In the genomic region with DNA sequence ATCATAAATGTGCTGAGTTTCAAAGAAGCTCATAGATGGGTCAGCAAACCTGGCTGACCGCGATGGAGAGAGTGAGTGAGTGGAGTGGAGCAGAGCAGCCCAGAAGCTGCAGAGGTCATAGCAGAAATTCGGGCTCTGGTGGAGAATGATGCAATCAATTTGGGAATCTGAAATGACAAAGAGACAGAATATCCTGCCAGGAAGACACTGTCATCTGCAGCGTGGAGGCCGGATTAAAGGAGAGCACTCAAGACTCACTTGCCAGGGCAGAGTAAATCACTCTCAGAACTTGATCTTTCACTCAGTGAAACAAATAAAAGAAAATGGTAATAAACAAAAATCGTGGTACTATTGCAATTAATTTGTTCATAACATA, we compare ENCODE assay signal across 15 cellular contexts.
DNase-seq lines count a peak whose midpoint lies in the region; ATAC-seq, FAIRE-seq and TF ChIP-seq lines count a peak whose summit lies in the region.
"Had no signal": no experiment of that assay in that cellular context is flagged by ENCODE, and none has a peak within 500 bp of the region (broad histone marks: within the 10 kb centered on the region; RNA-seq: fewer than 3 reads in every experiment).

No MANE protein-coding gene starts in this region.

- H3K23ac ChIP-seq in H1 (ENCODE audit: insufficient read length) = no peak overlapping the region

- no peak overlapping the region for H3K14ac ChIP-seq in H1 (ENCODE audit: insufficient read length)

- H4K5ac ChIP-seq in H1 (ENCODE audit: insufficient read length, low read depth, low read length) = no peak overlapping the region

- H4K91ac ChIP-seq in H1 (replicated peaks; ENCODE audit: insufficient read length, low read length) = no peak overlapping the region

- FAIRE-seq in H1 (lab: Jason Lieb, UNC) (no peak), pancreas (lab: Jason Lieb, UNC) (no peak)
- FAIRE-seq: GM12891 had no signal

- H2BK12ac ChIP-seq in H1 (ENCODE audit: low read depth, low read length) = no peak overlapping the region; the same call in 1 of the 2 replicates

- H3K36me3 ChIP-seq in H1 (ENCODE audit: control insufficient read depth in 2 of 4, insufficient read depth in 4 of 4, low read length in 3 of 4) (no peaks in the 10 kb centered on the region), pancreas (no peaks in the 10 kb centered on the region), osteoblast (ENCODE audit: insufficient read depth, low read length) (no peaks in the 10 kb centered on the region)
- H3K36me3 ChIP-seq: prostate gland, SJSA1 had no signal

- POLR2A ChIA-PET in H1 (lab: Charles Lee; ENCODE audit: partially characterized antibody) = no interaction called here

- intact Hi-C loops in pancreas (cut with DNase I) = no loop called here

- H3K9ac ChIP-seq in H1 (replicated peaks in 1 of 4; ENCODE audit: extremely low read depth in 1 of 4, low read depth in 3 of 4, low read length in 3 of 4) = no peak overlapping the region

- H3K23me2 ChIP-seq in H1 (ENCODE audit: low read depth, low read length) = no peaks in the 10 kb centered on the region

- no peak for TF ChIP-seq POLR2A in H1 (IDR thresholded peaks at IDR 0.05; ENCODE audit: control extremely low read depth in 1 of 2, low read depth in 2 of 2, low read length in 2 of 2)

- H3K4me1 ChIP-seq in H1 (replicated peaks in 1 of 4; ENCODE audit: control insufficient read depth in 3 of 4, insufficient read depth in 4 of 4, low read length in 3 of 4) (peaks cover 0 to 5% (median 0%) of the 10 kb centered on the region in 4 experiments; a peak in 2 of 7 replicates), pancreas (peaks cover 13 to 17% (median 14%) of the 10 kb centered on the region in 3 donors), osteoblast (ENCODE audit: insufficient read depth, low read length) (no peaks in the 10 kb centered on the region)
- H3K4me1 ChIP-seq: prostate gland had no signal

- H3K36me3 Mint-ChIP-seq in glutamatergic neuron (ENCODE audit: unreplicated experiment) (no peaks in the 10 kb centered on the region), nephron progenitor cell (ENCODE audit: low read depth) (no peaks in the 10 kb centered on the region)
- H3K36me3 Mint-ChIP-seq: CD14-positive monocyte had no signal

- H4K8ac ChIP-seq in H1 (ENCODE audit: extremely low read depth, insufficient read depth, low read length) = no peak overlapping the region

- 68% methylated on average over 6 of the region's 6 CpGs; no CpG with 5 or more reads in 1 of the 2 experiments for WGBS in H1 (ENCODE audit: extremely low coverage in 1 of 2, insufficient coverage in 1 of 2, insufficient read length in 1 of 2, insufficient replicate concordance in 2 of 2, low coverage in 1 of 2, low lambda C conversion rate in 2 of 2, missing lambda C conversion rate in 1 of 2), 2 experiments
- WGBS in pancreas, 2 donors = 64 to 65% methylated on average over 6 of the region's 6 CpGs

- H3K27ac ChIP-seq in H1 (ENCODE audit: low read depth, low read length) (no peak overlapping the region), pancreas (no peak overlapping the region), osteoblast (ENCODE audit: low read depth, low read length) (no peak overlapping the region)
- H3K27ac ChIP-seq: prostate gland, SJSA1 had no signal

- H3K9me3 ChIP-seq in H1 (ENCODE audit: insufficient read depth in 2 of 2, low read depth in 1 of 2, low read length in 1 of 2) = no peaks in the 10 kb centered on the region
- no peaks in the 10 kb centered on the region for H3K9me3 ChIP-seq in pancreas
- H3K9me3 ChIP-seq in osteoblast (ENCODE audit: low read depth, low read length) = no peaks in the 10 kb centered on the region
- H3K9me3 ChIP-seq: prostate gland, SJSA1 had no signal

- TF ChIP-seq CTCF in H1 (IDR thresholded peaks at IDR 0.05; ENCODE audit: control extremely low read depth in 1 of 3, insufficient read depth in 1 of 3, low read depth in 1 of 3, low read length in 3 of 3) (no peak), pancreas (IDR thresholded peaks at IDR 0.05) (no peak), glutamatergic neuron (IDR thresholded peaks at IDR 0.05; ENCODE audit: partially characterized antibody, unreplicated experiment) (no peak), osteoblast (IDR thresholded peaks at IDR 0.05; ENCODE audit: extremely low read depth, low read depth, low read length) (no peak), nephron progenitor cell (IDR thresholded peaks at IDR 0.05) (no peak)

- DNase-seq in ELR (ENCODE audit: low read depth) (peak; percentile 4), NCI-H2029 (lab: John Stamatoyannopoulos, UW) (peak; percentile 52), H1 (ENCODE audit: low read depth in 1 of 2, low spot score in 2 of 2) (no peak), pancreas (no peak), glutamatergic neuron (no peak), osteoblast (ENCODE audit: insufficient read length, low spot score, missing footprints) (no peak), nephron progenitor cell (no peak)
- DNase-seq: dermis blood vessel endothelial cell, left colon, NCI-H2081 treated with DMSO at 0.1 percent for 48 hours had no signal

- peaks cover 4% of the 10 kb centered on the region for H3K4me1 Mint-ChIP-seq in glutamatergic neuron (ENCODE audit: low read depth, unreplicated experiment)
- H3K4me1 Mint-ChIP-seq in nephron progenitor cell = peaks cover 8% of the 10 kb centered on the region
- H3K4me1 Mint-ChIP-seq: CD14-positive monocyte had no signal

- 0 out of 2 replicates have a peak overlapping the region, but pooled peaks have one; percentile 65 for H2AFZ ChIP-seq in H1 (ENCODE audit: low read length)
- H2AFZ ChIP-seq in osteoblast (ENCODE audit: low read length) = no peak overlapping the region

- no peak overlapping the region for H2BK120ac ChIP-seq in H1 (replicated peaks; ENCODE audit: low read depth, low read length)

- H3K4me3 ChIP-seq in H1 (ENCODE audit: extremely low read depth in 1 of 4, insufficient read depth in 2 of 4, low read depth in 3 of 4, low read length in 4 of 4) (no peak overlapping the region), pancreas (no peak overlapping the region), osteoblast (ENCODE audit: insufficient read depth, low read length) (no peak overlapping the region)
- H3K4me3 ChIP-seq: prostate gland, SJSA1 had no signal

- no peak overlapping the region for H2BK20ac ChIP-seq in H1 (ENCODE audit: low read length)

- ATAC-seq in pancreas = peak in 3 of 4 donors; percentile 5 to 30 (median 23)
- ATAC-seq in activated CD4-positive, CD25-positive, alpha-beta regulatory T cell treated with anti-CD3 and anti-CD28 coated beads, Interleukin-2, amount 50 U/mL, for 24 hours = no peak
- ATAC-seq: left colon had no signal

- H3K27me3 ChIP-seq in H1 (replicated peaks in 1 of 4; ENCODE audit: control insufficient read depth in 3 of 4, extremely low read depth in 1 of 4, insufficient read depth in 3 of 4, low read length in 3 of 4) (no peaks in the 10 kb centered on the region), pancreas (no peaks in the 10 kb centered on the region), osteoblast (ENCODE audit: insufficient read depth, low read length) (peaks cover 4% of the 10 kb centered on the region)
- H3K27me3 ChIP-seq: SJSA1 had no signal

- H3K79me2 ChIP-seq in H1 (ENCODE audit: control insufficient read depth in 1 of 2, insufficient read depth in 2 of 2, low read length in 2 of 2) (no peaks in the 10 kb centered on the region), osteoblast (ENCODE audit: insufficient read depth, low read length) (no peaks in the 10 kb centered on the region)

- no peak for TF ChIP-seq EP300 in H1 (IDR thresholded peaks at IDR 0.05; ENCODE audit: borderline replicate concordance in 1 of 2, low read depth in 2 of 2, low read length in 2 of 2)

- H3K27ac Mint-ChIP-seq in glutamatergic neuron (ENCODE audit: unreplicated experiment) (no peak overlapping the region), nephron progenitor cell (no peak overlapping the region)
- H3K27ac Mint-ChIP-seq: CD14-positive monocyte had no signal

- CTCF ChIA-PET in H1 (lab: Charles Lee; ENCODE audit: partially characterized antibody) = interaction anchor here (0.6 to 0.9 kb wide), 3 partner anchors 10 to 210 kb away, joined by 3 to 4 read pairs (median 3); no protein-coding TSS in a partner anchor

- no peak overlapping the region for H2BK15ac ChIP-seq in H1 (ENCODE audit: low read length)

- no peaks in the 10 kb centered on the region for H3K9me3 Mint-ChIP-seq in glutamatergic neuron (ENCODE audit: unreplicated experiment)
- H3K9me3 Mint-ChIP-seq in nephron progenitor cell = no peaks in the 10 kb centered on the region
- H3K9me3 Mint-ChIP-seq: CD14-positive monocyte had no signal

- no peak overlapping the region for H3K18ac ChIP-seq in H1 (ENCODE audit: extremely low read depth, low read length)

- TF ChIP-seq RAD21 in H1 (IDR thresholded peaks at IDR 0.05 in 1 of 2, conservative IDR thresholded peaks at IDR 0.05 in 1 of 2; ENCODE audit: low read depth in 2 of 2, low read length in 2 of 2) = no peak

- H3K4me2 ChIP-seq in H1 (ENCODE audit: insufficient read depth in 1 of 2, low read depth in 2 of 2, low read length in 2 of 2) = no peak overlapping the region
- H3K4me2 ChIP-seq in osteoblast (ENCODE audit: insufficient read depth, low read length) = no peak overlapping the region

- H3K79me1 ChIP-seq in H1 (ENCODE audit: low read depth, low read length) = no peaks in the 10 kb centered on the region

- H3K27me3 Mint-ChIP-seq in glutamatergic neuron (ENCODE audit: unreplicated experiment) (no peaks in the 10 kb centered on the region), nephron progenitor cell (ENCODE audit: low read depth, poor library complexity) (peaks cover 10% of the 10 kb centered on the region)

- H3K4me3 Mint-ChIP-seq in glutamatergic neuron (ENCODE audit: unreplicated experiment) (no peak overlapping the region), nephron progenitor cell (no peak overlapping the region)
- H3K4me3 Mint-ChIP-seq: CD14-positive monocyte had no signal

- H2BK5ac ChIP-seq in H1 (ENCODE audit: low read depth, low read length) = no peak overlapping the region

- H2AK5ac ChIP-seq in H1 (ENCODE audit: low read depth, low read length) = no peak overlapping the region

- H3K4ac ChIP-seq in H1 (replicated peaks; ENCODE audit: insufficient read length, low read depth, low read length) = no peak overlapping the region

- no peak overlapping the region for H3K56ac ChIP-seq in H1 (replicated peaks; ENCODE audit: insufficient read length, low read depth, low read length)

- H4K20me1 ChIP-seq in H1 (replicated peaks in 1 of 2; ENCODE audit: control insufficient read depth in 1 of 2, insufficient read depth in 2 of 2, low read length in 2 of 2) (no peaks in the 10 kb centered on the region), osteoblast (ENCODE audit: insufficient read depth, low read length) (no peaks in the 10 kb centered on the region)

TF ChIP-seq in H1, 55 proteins besides CTCF, POLR2A, EP300 and RAD21:
- TF ChIP-seq CEBPB (IDR thresholded peaks at IDR 0.05; ENCODE audit: low read depth, low read length) (peak; percentile 84), RFX5 (IDR thresholded peaks at IDR 0.05; ENCODE audit: borderline replicate concordance, low read depth, low read length) (no peak)

Comparison
In these comparisons a context has a peak if more than half of its experiments do, and no peak if none do; other contexts are left out.
1. DNase-seq: peak in ELR (single experiment) and NCI-H2029 (single experiment); none in H1 (0 of 2), pancreas (0 of 6), glutamatergic neuron (single experiment), osteoblast (single experiment) and nephron progenitor cell (single experiment).
2. ATAC-seq: peak in pancreas (3 of 4); none in activated CD4-positive, CD25-positive, alpha-beta regulatory T cell treated with anti-CD3 and anti-CD28 coated beads, Interleukin-2, amount 50 U/mL, for 24 hours (0 of 2).